Comparison of ENCODE assay signal across 15 cellular contexts in the genomic region with DNA sequence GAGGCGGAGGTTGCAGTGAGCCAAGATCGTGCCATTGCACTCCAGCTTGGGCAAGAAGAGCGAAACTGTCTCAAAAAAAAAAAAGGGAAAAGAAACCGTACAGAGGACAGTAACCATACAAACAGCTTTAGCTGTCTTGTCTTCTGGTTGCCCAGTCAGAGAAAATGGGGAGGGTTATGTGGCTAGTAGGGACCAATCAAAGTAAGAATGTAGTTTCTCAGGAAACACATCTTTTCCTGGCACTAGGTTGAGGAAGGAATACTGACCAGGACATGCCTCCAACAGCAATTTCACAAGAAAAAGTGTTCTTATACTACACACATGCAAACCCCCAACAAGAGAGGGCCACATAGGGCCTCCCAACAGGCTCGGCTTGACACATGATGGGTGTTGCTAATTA. TPM values are rescaled to one million over a fixed set of nuclear protein-coding genes. Genes with fewer than 3 reads are reported as not detected.
DNase-seq lines count a peak whose midpoint lies in the region; ATAC-seq and TF ChIP-seq lines count a peak whose summit lies in the region.
"Had no signal": no experiment of that assay in that cellular context is flagged by ENCODE, and none has a peak within 500 bp of the region (broad histone marks: within the 10 kb centered on the region; RNA-seq: fewer than 3 reads in every experiment).

No MANE protein-coding gene starts in this region.

- no peak for ATAC-seq in HG02571 (IDR thresholded peaks at IDR 0.05; ENCODE audit: unreplicated experiment)
- ATAC-seq in left colon: no peak
- ATAC-seq: gastroesophageal sphincter, left lobe of liver, psoas muscle had no signal

- BruUV-seq in MCF 10A (replicated peaks; lab: Mats Ljungman, UMichigan): no TSS peak
- no TSS peak for BruUV-seq in PC-9 (replicated peaks; lab: Mats Ljungman, UMichigan)

- peaks cover 38% of the 10 kb centered on the region for H3K36me3 Mint-ChIP-seq in MCF 10A (ENCODE audit: insufficient read depth, unreplicated experiment)
- H3K36me3 Mint-ChIP-seq in endodermal cell (ENCODE audit: low read depth): peaks cover 24% of the 10 kb centered on the region

- H3K4me3 ChIP-seq in breast epithelium: no peak overlapping the region
- no peak overlapping the region for H3K4me3 ChIP-seq in PC-9
- no peak overlapping the region for H3K4me3 ChIP-seq in endodermal cell (ENCODE audit: low read length)
- H3K4me3 ChIP-seq in transverse colon: no peak overlapping the region
- H3K4me3 ChIP-seq in H7 (ENCODE audit: insufficient read depth, low read depth, low read length): no peak overlapping the region
- H3K4me3 ChIP-seq: gastroesophageal sphincter had no signal

- H3K9me3 ChIP-seq in breast epithelium (no peaks in the 10 kb centered on the region), PC-9 (ENCODE audit: insufficient read depth, low read depth) (no peaks in the 10 kb centered on the region), endodermal cell (ENCODE audit: control insufficient read depth, low read length) (no peaks in the 10 kb centered on the region), transverse colon (no peaks in the 10 kb centered on the region)
- H3K9me3 ChIP-seq: gastroesophageal sphincter, psoas muscle, suprapubic skin had no signal

- TF ChIP-seq CTCF in MCF 10A (IDR thresholded peaks at IDR 0.05; ENCODE audit: unreplicated experiment) (no peak), breast epithelium (IDR thresholded peaks at IDR 0.05) (no peak), PC-9 (conservative IDR thresholded peaks at IDR 0.05) (no peak), endodermal cell (conservative IDR thresholded peaks at IDR 0.05) (no peak), transverse colon (IDR thresholded peaks at IDR 0.05) (no peak)

- H3K4me1 ChIP-seq in breast epithelium: peaks cover 5 to 8% of the 10 kb centered on the region in 2 donors
- H3K4me1 ChIP-seq in PC-9 (replicated peaks; ENCODE audit: insufficient read depth): peaks cover 7% of the 10 kb centered on the region; the same call in 1 of the 2 replicates
- peaks cover 9% of the 10 kb centered on the region for H3K4me1 ChIP-seq in endodermal cell (ENCODE audit: control insufficient read depth, insufficient read depth, low read length)
- H3K4me1 ChIP-seq in transverse colon: peaks cover 12 to 31% (median 21%) of the 10 kb centered on the region in 4 donors

- 0 out of 2 replicates have a peak, but pooled peaks cover 5% of the 10 kb centered on the region for H3K79me2 ChIP-seq in PC-9 (ENCODE audit: low read depth)

- H3K4me2 ChIP-seq in PC-9: peak overlapping the region; percentile 99; the same call in 1 of the 2 replicates

- no peak overlapping the region for H2AFZ ChIP-seq in PC-9

- H3F3A ChIP-seq in PC-9 (ENCODE audit: insufficient read depth, low read depth): peaks cover 40% of the 10 kb centered on the region; the same call in 1 of the 2 replicates

- in situ Hi-C loops in transverse colon (cut with MboI; ENCODE audit: low pct_ligation_motif_present in 1 of 4, low pct_unique_long_range_greater_than_20kb in 1 of 4, low sequenced_read_pairs in 3 of 4): no loop called here

- TF ChIP-seq POLR2A in breast epithelium (IDR thresholded peaks at IDR 0.05) (no peak), transverse colon (IDR thresholded peaks at IDR 0.05) (peak; percentile 25)

- no peaks in the 10 kb centered on the region for H3K9me2 ChIP-seq in PC-9 (ENCODE audit: insufficient read depth)

- H3K9ac ChIP-seq in endodermal cell (ENCODE audit: extremely low read depth, low read length, poor library complexity, severe bottlenecking): no peak overlapping the region

- no peaks in the 10 kb centered on the region for H4K20me1 ChIP-seq in PC-9 (ENCODE audit: insufficient read depth)

- H3K27ac ChIP-seq in breast epithelium: no peak overlapping the region
- H3K27ac ChIP-seq in PC-9: no peak overlapping the region
- no peak overlapping the region for H3K27ac ChIP-seq in endodermal cell (ENCODE audit: low read depth, low read length)
- peak overlapping the region in 2 of 4 donors; percentile 94 to 100 for H3K27ac ChIP-seq in transverse colon
- H3K27ac ChIP-seq: gastroesophageal sphincter, suprapubic skin had no signal

- H3K4me1 Mint-ChIP-seq in MCF 10A (ENCODE audit: insufficient read depth, unreplicated experiment) (peaks cover 16% of the 10 kb centered on the region), endodermal cell (peaks cover 10% of the 10 kb centered on the region)

- intact Hi-C loops in MCF 10A (cut with micrococcal nuclease): no loop called here
- intact Hi-C loops in breast epithelium (cut with DNase I; ENCODE audit: low total_unique reads): no loop called here
- intact Hi-C loops in PC-9 (cut with micrococcal nuclease; ENCODE audit: unreplicated experiment): loop anchor here (10.0 kb wide), 1 partner anchor 246 kb away; a partner anchor contains a TSS
- intact Hi-C loops in transverse colon (cut with DNase I; ENCODE audit: low total_unique reads): no loop called here
- intact Hi-C loops in left colon (cut with DNase I, micrococcal nuclease): no loop called here

- no peaks in the 10 kb centered on the region for H3K27me3 Mint-ChIP-seq in MCF 10A (ENCODE audit: insufficient read depth, unreplicated experiment)
- no peaks in the 10 kb centered on the region for H3K27me3 Mint-ChIP-seq in endodermal cell (ENCODE audit: insufficient read depth)

- H3K27me3 ChIP-seq in breast epithelium (no peaks in the 10 kb centered on the region), PC-9 (ENCODE audit: insufficient read depth, low read depth) (no peaks in the 10 kb centered on the region), endodermal cell (ENCODE audit: control insufficient read depth, insufficient read depth, low read length, poor library complexity, severe bottlenecking) (no peaks in the 10 kb centered on the region), transverse colon (no peaks in the 10 kb centered on the region), H7 (ENCODE audit: control insufficient read depth, insufficient read depth, low read length) (peaks cover 4% of the 10 kb centered on the region; the same call in 1 of the 2 replicates)
- H3K27me3 ChIP-seq: gastroesophageal sphincter, suprapubic skin had no signal

- no peak for DNase-seq in MCF 10A (ENCODE audit: unreplicated experiment)
- DNase-seq in breast epithelium (ENCODE audit: low spot score in 2 of 2): no peak
- no peak for DNase-seq in PC-9
- no peak for DNase-seq in endodermal cell
- no peak for DNase-seq in transverse colon
- no peak for DNase-seq in H7
- no peak for DNase-seq in left colon
- DNase-seq: NCI-H1105 treated with DMSO at 0.1 percent for 48 hours; NCI-H774; stimulated activated CD4-positive, alpha-beta T cell treated with anti-CD3 and anti-CD28 coated beads, Interleukin-4, amount 100 ng/mL, for 1 hour had no signal

- CTCF ChIA-PET in MCF 10A (lab: Yijun Ruan, JAX): interaction anchor here (0.6 to 2.0 kb wide), 3 partner anchors 16 to 155 kb away, joined by 3 to 7 read pairs (median 4); no protein-coding TSS in a partner anchor
- CTCF ChIA-PET in PC-9 (lab: Charles Lee): interaction anchor here (0.5 to 1.0 kb wide), 5 partner anchors 20 to 344 kb away, joined by 3 to 6 read pairs (median 4); no protein-coding TSS in a partner anchor

- POLR2A ChIA-PET in MCF 10A (lab: Yijun Ruan, JAX) (interaction anchor here (1.1 to 6.8 kb wide), 5 partner anchors 8 to 143 kb away, joined by 3 to 142 read pairs (median 4); a partner anchor contains a TSS), PC-9 (lab: Charles Lee; ENCODE audit: unreplicated experiment) (interaction anchor here (0.7 kb wide), 1 partner anchor 40 kb away, joined by 18 read pairs; no protein-coding TSS in a partner anchor)

- no peaks in the 10 kb centered on the region for H3K36me3 ChIP-seq in breast epithelium
- H3K36me3 ChIP-seq in PC-9 (ENCODE audit: low read depth): 0 out of 2 replicates have a peak, but pooled peaks cover 7% of the 10 kb centered on the region
- peaks cover 31% of the 10 kb centered on the region for H3K36me3 ChIP-seq in endodermal cell (ENCODE audit: control insufficient read depth, insufficient read depth, low read length)
- H3K36me3 ChIP-seq in transverse colon: peaks cover 0 to 10% (median 4%) of the 10 kb centered on the region in 4 donors
- peaks cover 16% of the 10 kb centered on the region for H3K36me3 ChIP-seq in H7 (replicated peaks; ENCODE audit: control insufficient read depth, insufficient read depth, low read length)

- H3K4me3 Mint-ChIP-seq in MCF 10A (ENCODE audit: unreplicated experiment): peak overlapping the region; percentile 58
- H3K4me3 Mint-ChIP-seq in endodermal cell: peak overlapping the region; percentile 20

- H3K27ac Mint-ChIP-seq in MCF 10A (ENCODE audit: low read depth, unreplicated experiment): no peak overlapping the region
- no peak overlapping the region for H3K27ac Mint-ChIP-seq in endodermal cell

- 93 to 100% methylated on average over 4 to 5 of the region's 5 CpGs for WGBS in endodermal cell (ENCODE audit: insufficient coverage in 1 of 2, insufficient read length in 1 of 2), 2 experiments
- 54 to 86% methylated on average over 2 to 5 of the region's 5 CpGs for WGBS in transverse colon (ENCODE audit: low coverage in 1 of 2), 2 donors

- no peak for TF ChIP-seq EP300 in transverse colon (IDR thresholded peaks at IDR 0.05; ENCODE audit: low read depth)

- H3K9me3 Mint-ChIP-seq in MCF 10A (ENCODE audit: unreplicated experiment): no peaks in the 10 kb centered on the region
- no peaks in the 10 kb centered on the region for H3K9me3 Mint-ChIP-seq in endodermal cell

RNA-seq across cellular contexts. Expression of a gene that starts 2.1 kb away (rescaled TPM):
- total RNA-seq in MCF 10A (2022) (23.3 and 29.6 TPM in 2 replicates), breast epithelium (10 to 100 TPM; 26.2 to 38.7 (median 28.8) TPM), PC-9 (2021) (23.4 and 35.4 TPM in 2 replicates), endodermal cell (10 to 100 TPM; 17.9 to 28.6 TPM), transverse colon (10 to 100 TPM in 3 of 4 donors, 1 to 10 TPM in 1; 9.0 to 44.0 (median 28.6) TPM), left colon (10 to 100 TPM; 18.4 to 24.7 TPM)
- 22.2 TPM for polyA plus RNA-seq in endodermal cell (2013, experiment 1 of 2)
- polyA plus RNA-seq in endodermal cell (2013, experiment 2 of 2): 20.2 TPM
- 28.0 TPM in 2 replicates for total RNA-seq in H7 (2014; rRNA removed; shearing (Covaris generic))

RNA-seq across cellular contexts. Expression of a gene that starts 7.3 kb away (rescaled TPM):
- 73.9 and 75.0 TPM in 2 replicates for total RNA-seq in MCF 10A (2022)
- 10 to 100 TPM; 37.0 to 46.5 (median 40.1) TPM for total RNA-seq in breast epithelium
- total RNA-seq in PC-9 (2021): 50.1 and 51.3 TPM in 2 replicates
- 10 to 100 TPM; 81.0 to 82.5 TPM for total RNA-seq in endodermal cell
- polyA plus RNA-seq in endodermal cell (2013, experiment 1 of 2): 93.0 TPM
- polyA plus RNA-seq in endodermal cell (2013, experiment 2 of 2): 81.6 TPM
- 10 to 100 TPM; 27.1 to 54.0 (median 37.4) TPM for total RNA-seq in transverse colon
- 128 and 166 TPM in 2 replicates for total RNA-seq in H7 (2014; rRNA removed; shearing (Covaris generic))
- total RNA-seq in left colon: 10 to 100 TPM; 48.1 to 66.9 TPM

RNA-seq across cellular contexts. Expression of a gene that starts 7.5 kb away (rescaled TPM):
- total RNA-seq in MCF 10A (2022) (32.7 and 39.5 TPM in 2 replicates), breast epithelium (10 to 100 TPM; 20.0 to 35.0 (median 32.8) TPM), PC-9 (2021) (34.8 and 37.5 TPM in 2 replicates), endodermal cell (10 to 100 TPM; 64.9 to 73.2 TPM), transverse colon (100 to 1,000 TPM in 1 of 4 donors, 10 to 100 TPM in 3; 36.2 to 134 (median 59.0) TPM), left colon (10 to 100 TPM; 39.9 to 46.5 TPM)
- polyA plus RNA-seq in endodermal cell (2013, experiment 1 of 2): 53.1 TPM
- polyA plus RNA-seq in endodermal cell (2013, experiment 2 of 2): 41.4 TPM
- total RNA-seq in H7 (2014; rRNA removed; shearing (Covaris generic)): 30.8 and 34.8 TPM in 2 replicates

RNA-seq across cellular contexts. Expression of a gene that starts 20.3 kb away (rescaled TPM):
- total RNA-seq in MCF 10A (2022) (14.8 and 22.6 TPM in 2 replicates), breast epithelium (10 to 100 TPM; 11.4 to 13.8 (median 12.3) TPM), PC-9 (2021) (18.7 and 19.4 TPM in 2 replicates), endodermal cell (10 to 100 TPM; 10.6 to 10.7 TPM), transverse colon (10 to 100 TPM; 12.6 to 49.6 (median 20.7) TPM), left colon (10 to 100 TPM; 10.7 to 14.0 TPM)
- 7.9 TPM for polyA plus RNA-seq in endodermal cell (2013, experiment 1 of 2)
- 6.2 TPM for polyA plus RNA-seq in endodermal cell (2013, experiment 2 of 2)
- 25.7 and 31.0 TPM in 2 replicates for total RNA-seq in H7 (2014; rRNA removed; shearing (Covaris generic))
